In genomic region chr6:63440057-63440456, GRCh38 we compare ENCODE assay signal across 17 cellular contexts.
DNase-seq lines count a peak whose midpoint lies in the region; ATAC-seq and TF ChIP-seq lines count a peak whose summit lies in the region.
"Had no signal": no experiment of that assay in that cellular context is flagged by ENCODE, and none has a peak within 500 bp of the region (broad histone marks: within the 10 kb centered on the region; RNA-seq: fewer than 3 reads in every experiment).

No MANE protein-coding gene starts in this region.

- no peaks in the 10 kb centered on the region for H3K4me1 Mint-ChIP-seq in nephron progenitor cell

- no peak overlapping the region for H3K56ac ChIP-seq in mesendoderm (ENCODE audit: low read length)

- peaks cover 7% of the 10 kb centered on the region for H3K9me3 Mint-ChIP-seq in nephron progenitor cell

- H2AFZ ChIP-seq in HCT116 (ENCODE audit: low read depth, low read length, poor library complexity, severe bottlenecking): peak overlapping the region; percentile 86
- no peak overlapping the region for H2AFZ ChIP-seq in OCI-LY3 (ENCODE audit: low read depth, low read length)

- no peaks in the 10 kb centered on the region for H3K9me2 ChIP-seq in HCT116 (ENCODE audit: insufficient read depth)

- no peaks in the 10 kb centered on the region for H3K36me3 ChIP-seq in HCT116 (ENCODE audit: control insufficient read depth in 1 of 2, insufficient read depth in 2 of 2, low read length in 2 of 2)
- H3K36me3 ChIP-seq in OCI-LY3 (replicated peaks; ENCODE audit: low read depth, low read length): no peaks in the 10 kb centered on the region
- no peaks in the 10 kb centered on the region for H3K36me3 ChIP-seq in mesendoderm (ENCODE audit: control insufficient read depth, insufficient read depth, low read length)
- H3K36me3 ChIP-seq: brain microvascular endothelial cell had no signal

- no peak overlapping the region for H3K23ac ChIP-seq in mesendoderm (ENCODE audit: low read length)

- TF ChIP-seq POLR2A in HCT116 (IDR thresholded peaks at IDR 0.05; ENCODE audit: borderline replicate concordance, extremely low read depth, insufficient read depth, insufficient read length): no peak

- H3K79me1 ChIP-seq in mesendoderm (ENCODE audit: low read length): no peaks in the 10 kb centered on the region

- RAD21 ChIA-PET in HCT116 (lab: Charles Lee; ENCODE audit: low non-redundant PET in 1 of 2, low total read pairs in 2 of 2, uncharacterized antibody in 2 of 2, unreplicated experiment in 2 of 2): no interaction called here

- H3K18ac ChIP-seq in mesendoderm (ENCODE audit: low read length): no peak overlapping the region

- WGBS in mesendoderm (ENCODE audit: extremely low coverage, insufficient coverage, low lambda C conversion rate): no CpG with 5 or more reads among the region's 7 CpGs

- no peaks in the 10 kb centered on the region for H3K36me3 Mint-ChIP-seq in nephron progenitor cell (ENCODE audit: low read depth)
- H3K36me3 Mint-ChIP-seq: CD4-positive, alpha-beta memory T cell had no signal

- H3K27me3 Mint-ChIP-seq in nephron progenitor cell (ENCODE audit: low read depth, poor library complexity): peaks cover 7% of the 10 kb centered on the region

- no peak overlapping the region for H4K5ac ChIP-seq in mesendoderm (ENCODE audit: low read length)

- no peak for TF ChIP-seq RAD21 in HCT116 (IDR thresholded peaks at IDR 0.05; ENCODE audit: low read depth)

- H3K4ac ChIP-seq in mesendoderm (ENCODE audit: low read depth, low read length): no peak overlapping the region

- no peak overlapping the region for H4K8ac ChIP-seq in mesendoderm (ENCODE audit: low read depth, low read length)

- H2AK5ac ChIP-seq in mesendoderm (ENCODE audit: low read length): no peak overlapping the region

- H3K79me2 ChIP-seq in HCT116 (ENCODE audit: insufficient read depth, low read length): no peaks in the 10 kb centered on the region
- H3K79me2 ChIP-seq in OCI-LY3 (ENCODE audit: low read length): no peaks in the 10 kb centered on the region
- no peaks in the 10 kb centered on the region for H3K79me2 ChIP-seq in mesendoderm (ENCODE audit: control insufficient read depth, insufficient read depth, low read length)

- H3K4me2 ChIP-seq in HCT116 (ENCODE audit: low read length) (peak overlapping the region; percentile 41), OCI-LY3 (ENCODE audit: low read length) (0 out of 2 replicates have a peak overlapping the region, but pooled peaks have one; percentile 7), mesendoderm (ENCODE audit: low read length) (no peak overlapping the region)

- 0 out of 2 replicates have a peak overlapping the region, but pooled peaks have one; percentile 18 for H3K9ac ChIP-seq in HCT116 (ENCODE audit: low read length)
- H3K9ac ChIP-seq in OCI-LY3 (ENCODE audit: low read length): no peak overlapping the region
- H3K9ac ChIP-seq in mesendoderm (ENCODE audit: low read length): no peak overlapping the region

- no peak overlapping the region for H3K27ac Mint-ChIP-seq in nephron progenitor cell

- BruUV-seq in HCT116 (replicated peaks; lab: Mats Ljungman, UMichigan): no TSS peak

- no peak overlapping the region for H3K27ac ChIP-seq in HCT116 (ENCODE audit: low read depth, low read length)
- no peak overlapping the region for H3K27ac ChIP-seq in OCI-LY3 (ENCODE audit: low read length)
- H3K27ac ChIP-seq in mesendoderm (ENCODE audit: low read depth, low read length): no peak overlapping the region
- H3K27ac ChIP-seq: brain microvascular endothelial cell, testis, VCaP had no signal

- H4K20me1 ChIP-seq in HCT116 (ENCODE audit: insufficient read depth): no peaks in the 10 kb centered on the region
- H4K20me1 ChIP-seq in OCI-LY3 (ENCODE audit: insufficient read depth, low read length): no peaks in the 10 kb centered on the region

- no peak for TF ChIP-seq CTCF in HCT116 (IDR thresholded peaks at IDR 0.05 in 2 of 3, conservative IDR thresholded peaks at IDR 0.05 in 1 of 3; ENCODE audit: borderline replicate concordance in 1 of 3, insufficient read depth in 1 of 3, low read depth in 2 of 3, low read length in 2 of 3)
- TF ChIP-seq CTCF in OCI-LY3 (IDR thresholded peaks at IDR 0.05; ENCODE audit: low read depth, low read length): no peak
- no peak for TF ChIP-seq CTCF in nephron progenitor cell (IDR thresholded peaks at IDR 0.05)

- peak; percentile 46 for DNase-seq in NCI-H748 (lab: John Stamatoyannopoulos, UW; ENCODE audit: unreplicated experiment)
- no peak for DNase-seq in NCI-H748 treated with DMSO at 0.1 percent for 48 hours (lab: John Stamatoyannopoulos, UW)
- no peak for DNase-seq in HCT116 (ENCODE audit: low read depth, low spot score)
- peak; percentile 51 for DNase-seq in mesendoderm
- no peak for DNase-seq in NCI-H526 treated with DMSO at 0.1 percent for 48 hours (lab: John Stamatoyannopoulos, UW)
- no peak for DNase-seq in nephron progenitor cell
- no peak for DNase-seq in stimulated activated naive CD4-positive, alpha-beta T cell (lab: John Stamatoyannopoulos, UW)
- DNase-seq: activated naive CD4-positive, alpha-beta T cell; brain microvascular endothelial cell; CD4-positive, alpha-beta memory T cell; effector CD4-positive, alpha-beta T cell; left ventricle myocardium superior; NCI-H2171; PC-3; testis had no signal

- no peak overlapping the region for H2BK120ac ChIP-seq in mesendoderm (ENCODE audit: low read depth, low read length)

- POLR2A ChIA-PET in HCT116 (lab: Charles Lee): no interaction called here

- H3K27me3 ChIP-seq in HCT116 (ENCODE audit: insufficient read depth, low read length) (no peaks in the 10 kb centered on the region), OCI-LY3 (ENCODE audit: low read depth, low read length) (peaks cover 11% of the 10 kb centered on the region), mesendoderm (ENCODE audit: insufficient read depth, low read length, poor library complexity) (no peaks in the 10 kb centered on the region)
- H3K27me3 ChIP-seq: brain microvascular endothelial cell, testis had no signal

- H3K4me1 ChIP-seq in HCT116 (ENCODE audit: control insufficient read depth in 1 of 2, insufficient read depth in 2 of 2, low read length in 2 of 2) (peaks cover 0 to 10% of the 10 kb centered on the region in 2 experiments; a peak in 2 of 4 replicates), OCI-LY3 (ENCODE audit: low read length) (no peaks in the 10 kb centered on the region), mesendoderm (ENCODE audit: control insufficient read depth, low read depth, low read length) (no peaks in the 10 kb centered on the region)
- H3K4me1 ChIP-seq: testis had no signal

- no peaks in the 10 kb centered on the region for H3K9me3 ChIP-seq in HCT116 (ENCODE audit: control insufficient read depth in 1 of 2, insufficient read depth in 1 of 2, low read depth in 1 of 2, low read length in 2 of 2)
- H3K9me3 ChIP-seq in OCI-LY3 (ENCODE audit: insufficient read depth, low read length): no peaks in the 10 kb centered on the region
- H3K9me3 ChIP-seq: testis had no signal

- H2BK15ac ChIP-seq in mesendoderm (replicated peaks; ENCODE audit: low read depth): no peak overlapping the region

- no peak overlapping the region for H3K4me3 Mint-ChIP-seq in nephron progenitor cell

- no peak overlapping the region for H2BK5ac ChIP-seq in mesendoderm (ENCODE audit: low read length)

- CTCF ChIA-PET in HCT116 (lab: Charles Lee): no interaction called here

- intact Hi-C loops in HCT116 (cut with micrococcal nuclease): no loop called here

- H3K4me3 ChIP-seq in HCT116 (replicated peaks in 1 of 2; ENCODE audit: low read depth in 1 of 2, low read length in 2 of 2): no peak overlapping the region
- H3K4me3 ChIP-seq in OCI-LY3 (ENCODE audit: low read length): no peak overlapping the region
- no peak overlapping the region for H3K4me3 ChIP-seq in mesendoderm (ENCODE audit: low read length)
- H3K4me3 ChIP-seq: testis had no signal

- peak; percentile 78; the same call in 1 of the 2 replicates for ATAC-seq in HCT116
- ATAC-seq: left ventricle myocardium superior, PC-3 had no signal

TF ChIP-seq in HCT116, 20 proteins besides CTCF, POLR2A, EP300 and RAD21:
- TF ChIP-seq, protein P1, sequence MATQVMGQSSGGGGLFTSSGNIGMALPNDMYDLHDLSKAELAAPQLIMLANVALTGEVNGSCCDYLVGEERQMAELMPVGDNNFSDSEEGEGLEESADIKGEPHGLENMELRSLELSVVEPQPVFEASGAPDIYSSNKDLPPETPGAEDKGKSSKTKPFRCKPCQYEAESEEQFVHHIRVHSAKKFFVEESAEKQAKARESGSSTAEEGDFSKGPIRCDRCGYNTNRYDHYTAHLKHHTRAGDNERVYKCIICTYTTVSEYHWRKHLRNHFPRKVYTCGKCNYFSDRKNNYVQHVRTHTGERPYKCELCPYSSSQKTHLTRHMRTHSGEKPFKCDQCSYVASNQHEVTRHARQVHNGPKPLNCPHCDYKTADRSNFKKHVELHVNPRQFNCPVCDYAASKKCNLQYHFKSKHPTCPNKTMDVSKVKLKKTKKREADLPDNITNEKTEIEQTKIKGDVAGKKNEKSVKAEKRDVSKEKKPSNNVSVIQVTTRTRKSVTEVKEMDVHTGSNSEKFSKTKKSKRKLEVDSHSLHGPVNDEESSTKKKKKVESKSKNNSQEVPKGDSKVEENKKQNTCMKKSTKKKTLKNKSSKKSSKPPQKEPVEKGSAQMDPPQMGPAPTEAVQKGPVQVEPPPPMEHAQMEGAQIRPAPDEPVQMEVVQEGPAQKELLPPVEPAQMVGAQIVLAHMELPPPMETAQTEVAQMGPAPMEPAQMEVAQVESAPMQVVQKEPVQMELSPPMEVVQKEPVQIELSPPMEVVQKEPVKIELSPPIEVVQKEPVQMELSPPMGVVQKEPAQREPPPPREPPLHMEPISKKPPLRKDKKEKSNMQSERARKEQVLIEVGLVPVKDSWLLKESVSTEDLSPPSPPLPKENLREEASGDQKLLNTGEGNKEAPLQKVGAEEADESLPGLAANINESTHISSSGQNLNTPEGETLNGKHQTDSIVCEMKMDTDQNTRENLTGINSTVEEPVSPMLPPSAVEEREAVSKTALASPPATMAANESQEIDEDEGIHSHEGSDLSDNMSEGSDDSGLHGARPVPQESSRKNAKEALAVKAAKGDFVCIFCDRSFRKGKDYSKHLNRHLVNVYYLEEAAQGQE (IDR thresholded peaks at IDR 0.05; ENCODE audit: low read depth): no peak
- TF ChIP-seq EGR1 (IDR thresholded peaks at IDR 0.05; ENCODE audit: low read depth): 0 out of 2 replicates have a peak, but pooled peaks have one; percentile 36

Comparison
In these comparisons a context has a peak if more than half of its experiments do, and no peak if none do; other contexts are left out.
1. DNase-seq: peak in NCI-H748 (single experiment) and mesendoderm (single experiment); none in NCI-H748 treated with DMSO at 0.1 percent for 48 hours (single experiment), HCT116 (single experiment), NCI-H526 treated with DMSO at 0.1 percent for 48 hours (single experiment), nephron progenitor cell (single experiment) and stimulated activated naive CD4-positive, alpha-beta T cell (0 of 6).